In the genomic region with DNA sequence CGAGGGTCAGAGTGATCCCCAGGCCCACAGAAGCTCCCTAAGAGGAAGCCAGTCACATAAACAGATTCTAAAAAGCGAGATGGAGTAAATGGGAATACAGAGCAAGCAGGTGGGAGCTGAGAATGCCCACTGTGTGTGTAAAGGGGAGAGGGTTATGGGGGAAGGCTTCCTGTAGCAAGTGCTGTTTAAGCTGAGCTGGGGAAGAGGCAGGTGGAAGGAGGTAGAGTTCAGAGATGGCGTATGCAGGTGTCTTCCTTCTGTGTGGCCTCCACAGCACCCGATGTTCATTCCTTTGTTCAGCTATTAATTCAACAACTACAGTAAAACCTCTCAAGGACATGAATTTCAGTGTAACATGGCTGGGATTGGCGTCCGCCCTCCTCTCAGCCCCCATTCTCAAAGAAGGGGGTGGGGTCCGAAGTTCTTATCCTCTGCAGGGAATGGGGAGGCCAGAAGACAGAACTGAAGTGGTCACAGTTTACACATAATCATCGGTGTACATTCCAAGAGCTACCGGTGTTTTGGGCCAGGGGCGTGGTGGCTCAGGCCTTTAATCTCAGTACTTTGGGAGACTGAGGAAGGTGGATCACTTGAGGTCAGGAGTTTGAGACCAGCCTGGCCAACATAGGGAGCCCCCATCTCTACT, we compare ENCODE assay signal across 9 cellular contexts. TPM values are rescaled to one million over a fixed set of nuclear protein-coding genes. Genes with fewer than 3 reads are reported as not detected.
DNase-seq lines count a peak whose midpoint lies in the region; ATAC-seq and TF ChIP-seq lines count a peak whose summit lies in the region.
"Had no signal": no experiment of that assay in that cellular context is flagged by ENCODE, and none has a peak within 500 bp of the region (broad histone marks: within the 10 kb centered on the region; RNA-seq: fewer than 3 reads in every experiment).

No MANE protein-coding gene starts in this region.

- H3K4me1 ChIP-seq in adipocyte (ENCODE audit: control insufficient read depth, insufficient read depth, low read length) (peaks cover 42% of the 10 kb centered on the region), liver (ENCODE audit: control insufficient read depth in 4 of 4, insufficient read depth in 4 of 4, low read length in 3 of 4) (peaks cover 7 to 21% (median 12%) of the 10 kb centered on the region in 4 donors), transverse colon (peaks cover 24 to 62% (median 40%) of the 10 kb centered on the region in 4 donors)

- WGBS in liver, result 86% methylated on average over 10 of the region's 10 CpGs
- WGBS in transverse colon (ENCODE audit: low coverage in 1 of 2), 2 donors, result 73 to 75% methylated on average over 3 to 10 of the region's 10 CpGs

- peak overlapping the region; percentile 96 for H3K4me3 ChIP-seq in adipocyte (ENCODE audit: low read length)
- peak overlapping the region; percentile 68 to 96 (median 70) for H3K4me3 ChIP-seq in liver (ENCODE audit: low read depth in 1 of 3, low read length in 3 of 3)
- H3K4me3 ChIP-seq in transverse colon, result peak overlapping the region; percentile 69 to 95 (median 84)

- peaks cover 4% of the 10 kb centered on the region for H3K9me3 Mint-ChIP-seq in activated naive CD4-positive, alpha-beta T cell treated with anti-CD3 and anti-CD28 coated beads for 36 hours

- H3K9me3 ChIP-seq in adipocyte (ENCODE audit: control insufficient read depth, low read length), result no peaks in the 10 kb centered on the region
- H3K9me3 ChIP-seq in liver (ENCODE audit: control insufficient read depth in 4 of 4, low read length in 3 of 4), result no peaks in the 10 kb centered on the region
- no peaks in the 10 kb centered on the region for H3K9me3 ChIP-seq in transverse colon

- H3K27me3 ChIP-seq in adipocyte (replicated peaks; ENCODE audit: control insufficient read depth, insufficient read depth, low read length) (no peaks in the 10 kb centered on the region), liver (ENCODE audit: control insufficient read depth in 4 of 4, insufficient read depth in 4 of 4, low read length in 3 of 4) (no peaks in the 10 kb centered on the region), transverse colon (no peaks in the 10 kb centered on the region)

- H3K36me3 ChIP-seq in adipocyte (ENCODE audit: control insufficient read depth, insufficient read depth, low read length, severe bottlenecking) (no peaks in the 10 kb centered on the region), liver (ENCODE audit: control insufficient read depth in 4 of 4, insufficient read depth in 3 of 4, low read depth in 1 of 4, low read length in 3 of 4) (no peaks in the 10 kb centered on the region), transverse colon (no peaks in the 10 kb centered on the region)

- DNase-seq in activated naive CD4-positive, alpha-beta T cell treated with anti-CD3 and anti-CD28 coated beads for 36 hours, result no peak
- DNase-seq in activated naive CD4-positive, alpha-beta T cell (lab: John Stamatoyannopoulos, UW), result no peak
- DNase-seq in adipocyte (ENCODE audit: low read depth) (no peak), transverse colon (no peak), NCI-H2196 treated with DMSO at 0.1 percent for 48 hours (lab: John Stamatoyannopoulos, UW; ENCODE audit: unreplicated experiment) (no peak), mucosa of gallbladder (ENCODE audit: low spot score) (no peak)

- no peak for TF ChIP-seq RAD21 in liver (IDR thresholded peaks at IDR 0.05)

- no peaks in the 10 kb centered on the region for H3K27me3 Mint-ChIP-seq in activated naive CD4-positive, alpha-beta T cell treated with anti-CD3 and anti-CD28 coated beads for 36 hours (ENCODE audit: low read depth)

- TF ChIP-seq EP300 in transverse colon (IDR thresholded peaks at IDR 0.05; ENCODE audit: low read depth), result no peak

- H3K27ac ChIP-seq in liver (ENCODE audit: low read depth in 1 of 2, low read length in 2 of 2) (no peak overlapping the region), transverse colon (peak overlapping the region; percentile 90 to 97 (median 94))

- TF ChIP-seq POLR2A in transverse colon (IDR thresholded peaks at IDR 0.05), result no peak

- H3K9ac ChIP-seq in adipocyte (ENCODE audit: low read length), result peak overlapping the region; percentile 93
- no peak overlapping the region for H3K9ac ChIP-seq in liver (ENCODE audit: low read depth in 1 of 2, low read length in 2 of 2)

- H3K4me3 Mint-ChIP-seq in activated naive CD4-positive, alpha-beta T cell treated with anti-CD3 and anti-CD28 coated beads for 36 hours, result peak overlapping the region; percentile 94

- TF ChIP-seq CTCF in liver (IDR thresholded peaks at IDR 0.05; ENCODE audit: low read depth, low read length, missing input control) (no peak), transverse colon (IDR thresholded peaks at IDR 0.05) (no peak)

- H3K4me1 Mint-ChIP-seq in activated naive CD4-positive, alpha-beta T cell treated with anti-CD3 and anti-CD28 coated beads for 36 hours (ENCODE audit: low read depth), result peaks cover 41% of the 10 kb centered on the region

- no peak for ATAC-seq in HG03139 (IDR thresholded peaks at IDR 0.05; ENCODE audit: unreplicated experiment)

- CTCF ChIA-PET in activated naive CD4-positive, alpha-beta T cell treated with anti-CD3 and anti-CD28 coated beads for 36 hours (lab: Charles Lee), result interaction anchor here (0.7 to 4.1 kb wide), 6 partner anchors 9 to 106 kb away, joined by 3 to 27 read pairs (median 6); a partner anchor contains a TSS

- peaks cover 6% of the 10 kb centered on the region for H3K36me3 Mint-ChIP-seq in activated naive CD4-positive, alpha-beta T cell treated with anti-CD3 and anti-CD28 coated beads for 36 hours (ENCODE audit: low read depth)

- H3K27ac Mint-ChIP-seq in activated naive CD4-positive, alpha-beta T cell treated with anti-CD3 and anti-CD28 coated beads for 36 hours, result peak overlapping the region; percentile 88

- intact Hi-C loops in activated naive CD4-positive, alpha-beta T cell treated with anti-CD3 and anti-CD28 coated beads for 36 hours (cut with micrococcal nuclease), result no loop called here
- intact Hi-C loops in transverse colon (cut with DNase I; ENCODE audit: low total_unique reads), result loop anchor here (2.0 to 5.0 kb wide), 2 partner anchors 34 to 89 kb away; a partner anchor contains a TSS

- in situ Hi-C loops in transverse colon (cut with MboI; ENCODE audit: low pct_ligation_motif_present in 1 of 4, low pct_unique_long_range_greater_than_20kb in 1 of 4, low sequenced_read_pairs in 3 of 4), result loop anchor here in 2 of 4 donors (5.0 to 10.0 kb wide), 2 partner anchors 87 to 89 kb away; a partner anchor contains a TSS

TF ChIP-seq in liver, 16 proteins besides CTCF, POLR2A, EP300 and RAD21 (continues in another document):
- TF ChIP-seq RXRA (IDR thresholded peaks at IDR 0.05) (no peak), NR2F2 (IDR thresholded peaks at IDR 0.05) (no peak), GABPA (IDR thresholded peaks at IDR 0.05 in 1 of 2, conservative IDR thresholded peaks at IDR 0.05 in 1 of 2) (no peak), FOXA2 (IDR thresholded peaks at IDR 0.05) (no peak), FOXA1 (IDR thresholded peaks at IDR 0.05) (no peak), HNF4G (IDR thresholded peaks at IDR 0.05) (no peak), YY1 (IDR thresholded peaks at IDR 0.05) (no peak), TAF1 (conservative IDR thresholded peaks at IDR 0.05) (no peak), JUND (IDR thresholded peaks at IDR 0.05) (no peak), SP1 (IDR thresholded peaks at IDR 0.05) (no peak)
- TF ChIP-seq, protein P1, sequence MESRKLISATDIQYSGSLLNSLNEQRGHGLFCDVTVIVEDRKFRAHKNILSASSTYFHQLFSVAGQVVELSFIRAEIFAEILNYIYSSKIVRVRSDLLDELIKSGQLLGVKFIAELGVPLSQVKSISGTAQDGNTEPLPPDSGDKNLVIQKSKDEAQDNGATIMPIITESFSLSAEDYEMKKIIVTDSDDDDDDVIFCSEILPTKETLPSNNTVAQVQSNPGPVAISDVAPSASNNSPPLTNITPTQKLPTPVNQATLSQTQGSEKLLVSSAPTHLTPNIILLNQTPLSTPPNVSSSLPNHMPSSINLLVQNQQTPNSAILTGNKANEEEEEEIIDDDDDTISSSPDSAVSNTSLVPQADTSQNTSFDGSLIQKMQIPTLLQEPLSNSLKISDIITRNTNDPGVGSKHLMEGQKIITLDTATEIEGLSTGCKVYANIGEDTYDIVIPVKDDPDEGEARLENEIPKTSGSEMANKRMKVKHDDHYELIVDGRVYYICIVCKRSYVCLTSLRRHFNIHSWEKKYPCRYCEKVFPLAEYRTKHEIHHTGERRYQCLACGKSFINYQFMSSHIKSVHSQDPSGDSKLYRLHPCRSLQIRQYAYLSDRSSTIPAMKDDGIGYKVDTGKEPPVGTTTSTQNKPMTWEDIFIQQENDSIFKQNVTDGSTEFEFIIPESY (IDR thresholded peaks at IDR 0.05), result no peak
- TF ChIP-seq, protein P2, sequence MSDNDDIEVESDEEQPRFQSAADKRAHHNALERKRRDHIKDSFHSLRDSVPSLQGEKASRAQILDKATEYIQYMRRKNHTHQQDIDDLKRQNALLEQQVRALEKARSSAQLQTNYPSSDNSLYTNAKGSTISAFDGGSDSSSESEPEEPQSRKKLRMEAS (IDR thresholded peaks at IDR 0.05), result no peak
- TF ChIP-seq, protein P3, sequence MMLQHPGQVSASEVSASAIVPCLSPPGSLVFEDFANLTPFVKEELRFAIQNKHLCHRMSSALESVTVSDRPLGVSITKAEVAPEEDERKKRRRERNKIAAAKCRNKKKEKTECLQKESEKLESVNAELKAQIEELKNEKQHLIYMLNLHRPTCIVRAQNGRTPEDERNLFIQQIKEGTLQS (IDR thresholded peaks at IDR 0.05), result no peak

RNA-seq across cellular contexts. Expression of a gene that starts 1.8 kb away (rescaled TPM):
- 1 to 10 TPM; 9.8 to 10.0 TPM for total RNA-seq in activated naive CD4-positive, alpha-beta T cell treated with anti-CD3 and anti-CD28 coated beads for 36 hours
- 10 to 100 TPM; 11.5 to 14.3 TPM for total RNA-seq in liver
- polyA plus RNA-seq in liver, result 1 to 10 TPM; 3.2 to 4.5 TPM
- 100 to 1,000 TPM in 1 of 4 donors, 10 to 100 TPM in 3; 22.2 to 223 (median 50.1) TPM for total RNA-seq in transverse colon
- 30.2 TPM for total RNA-seq in mucosa of gallbladder

RNA-seq across cellular contexts. Expression of a gene that starts 45.5 kb away (rescaled TPM):
- total RNA-seq in activated naive CD4-positive, alpha-beta T cell treated with anti-CD3 and anti-CD28 coated beads for 36 hours, result under 1 TPM in 1 of 2 experiments, not detected in 1; 0.15 TPM
- total RNA-seq in liver (not detected), transverse colon (not detected), mucosa of gallbladder (0.26 TPM)
- polyA plus RNA-seq in liver, result under 1 TPM in 1 of 2 donors, not detected in 1; 0.07 TPM
- total RNA-seq: Daoy had no signal

Comparison
In these comparisons a context has a peak if more than half of its experiments do, and no peak if none do; other contexts are left out.
1. H3K27ac ChIP-seq: peak in transverse colon (4 of 4); none in liver (0 of 2).
2. Peak in every context shown above with its lines, with median percentiles within 50 percentile points of each other: H3K4me3 ChIP-seq.